In genomic region chr10:94217431-94217830, GRCh38 we compare ENCODE assay signal across 20 cellular contexts.
A peak's percentile ranks its signal among the peaks of the same experiment; 100 is the strongest.
DNase-seq lines count a peak whose midpoint lies in the region; ATAC-seq and TF ChIP-seq lines count a peak whose summit lies in the region.
"Had no signal": no experiment of that assay in that cellular context is flagged by ENCODE, and none has a peak within 500 bp of the region (broad histone marks: within the 10 kb centered on the region; RNA-seq: fewer than 3 reads in every experiment).

No MANE protein-coding gene starts in this region.

- H3K27ac Mint-ChIP-seq in activated CD4-positive, alpha-beta T cell treated with anti-CD3 and anti-CD28 coated beads, Interleukin-2, amount 10 ng/mL, durations not matched to agents 24 days and 14 days: no peak overlapping the region
- H3K27ac Mint-ChIP-seq: B cell; CD8-positive, alpha-beta T cell; IgD-negative memory B cell had no signal

- intact Hi-C loops in ascending aorta (cut with DNase I): no loop called here
- intact Hi-C loops in activated CD4-positive, alpha-beta T cell treated with anti-CD3 and anti-CD28 coated beads, Interleukin-2, amount 10 ng/mL, durations not matched to agents 24 days and 14 days (cut with micrococcal nuclease): no loop called here

- H3K4me1 ChIP-seq in GM23248 (ENCODE audit: insufficient read depth): peaks cover 12% of the 10 kb centered on the region; the same call in 1 of the 2 replicates
- peaks cover 0 to 33% of the 10 kb centered on the region in 2 donors for H3K4me1 ChIP-seq in ascending aorta
- H3K4me1 ChIP-seq: BLaER1 treated with 17β-estradiol and CSF1 and Interleukin-3, amounts not matched to agents 10 nM and 100 nM had no signal

- no peaks in the 10 kb centered on the region for H3K27me3 Mint-ChIP-seq in activated CD4-positive, alpha-beta T cell treated with anti-CD3 and anti-CD28 coated beads, Interleukin-2, amount 10 ng/mL, durations not matched to agents 24 days and 14 days

- H3K79me2 ChIP-seq in GM23248 (ENCODE audit: insufficient read depth): no peaks in the 10 kb centered on the region

- H3K4me3 ChIP-seq in AG10803 (ENCODE audit: low read length) (no peak overlapping the region), GM23248 (no peak overlapping the region), ascending aorta (no peak overlapping the region)
- H3K4me3 ChIP-seq: BLaER1 treated with 17β-estradiol and CSF1 and Interleukin-3, amounts not matched to agents 10 nM and 100 nM had no signal

- no peak overlapping the region for H3K9ac ChIP-seq in GM23248
- H3K9ac ChIP-seq: BLaER1 treated with 17β-estradiol and CSF1 and Interleukin-3, amounts not matched to agents 10 nM and 100 nM had no signal

- H3K36me3 Mint-ChIP-seq in activated CD4-positive, alpha-beta T cell treated with anti-CD3 and anti-CD28 coated beads, Interleukin-2, amount 10 ng/mL, durations not matched to agents 24 days and 14 days (ENCODE audit: low read depth): no peaks in the 10 kb centered on the region
- H3K36me3 Mint-ChIP-seq: CD8-positive, alpha-beta T cell; IgD-negative memory B cell had no signal

- H3F3A ChIP-seq in GM23248 (ENCODE audit: insufficient read depth): no peaks in the 10 kb centered on the region

- H3K9me3 Mint-ChIP-seq in activated CD4-positive, alpha-beta T cell treated with anti-CD3 and anti-CD28 coated beads, Interleukin-2, amount 10 ng/mL, durations not matched to agents 24 days and 14 days: no peaks in the 10 kb centered on the region
- H3K9me3 Mint-ChIP-seq: CD8-positive, alpha-beta T cell; IgD-negative memory B cell had no signal

- no peak overlapping the region for H3K27ac ChIP-seq in GM23248
- peak overlapping the region; percentile 9 to 81 for H3K27ac ChIP-seq in ascending aorta
- H3K27ac ChIP-seq: BLaER1 treated with 17β-estradiol and CSF1 and Interleukin-3, amounts not matched to agents 10 nM and 100 nM had no signal

- no peak for TF ChIP-seq CTCF in AG10803 (conservative IDR thresholded peaks at IDR 0.05; ENCODE audit: low read length)
- no peak for TF ChIP-seq CTCF in ascending aorta (IDR thresholded peaks at IDR 0.05)

- no peak overlapping the region for H3K4me2 ChIP-seq in GM23248 (ENCODE audit: unreplicated experiment)
- H3K4me2 ChIP-seq: BLaER1 treated with 17β-estradiol and CSF1 and Interleukin-3, amounts not matched to agents 10 nM and 100 nM had no signal

- in situ Hi-C loops in GM23248 (cut with MboI): no loop called here

- ATAC-seq in HG03354 (IDR thresholded peaks at IDR 0.05; ENCODE audit: poor library complexity, severe bottlenecking, unreplicated experiment) (no peak), GM19452 (IDR thresholded peaks at IDR 0.05; ENCODE audit: unreplicated experiment) (no peak), HG03045 (IDR thresholded peaks at IDR 0.05; ENCODE audit: unreplicated experiment) (no peak)
- ATAC-seq: CD8-positive, alpha-beta T cell; HepG2 had no signal

- DNase-seq in AG10803 (ENCODE audit: low read depth) (peak; percentile 37), GM23248 (peak; percentile 38), ascending aorta (ENCODE audit: low spot score in 2 of 2) (no peak), fibroblast of peridontal ligament (ENCODE audit: extremely low read depth) (peak; percentile 21)
- DNase-seq in activated CD4-positive, alpha-beta T cell treated with anti-CD3 and anti-CD28 coated beads, Interleukin-2, amount 10 ng/mL, durations not matched to agents 24 days and 14 days: no peak
- DNase-seq: 8988T; Calu3; CD8-positive, alpha-beta T cell; DMS 273 treated with DMSO at 0.1 percent for 48 hours; DMS53; DND-41; HCEC 1CT; KBM-7 had no signal

- no peak overlapping the region for H3K4me3 Mint-ChIP-seq in activated CD4-positive, alpha-beta T cell treated with anti-CD3 and anti-CD28 coated beads, Interleukin-2, amount 10 ng/mL, durations not matched to agents 24 days and 14 days
- H3K4me3 Mint-ChIP-seq: B cell; CD8-positive, alpha-beta T cell; IgD-negative memory B cell had no signal

- no peak overlapping the region for H2AFZ ChIP-seq in GM23248

- H3K9me2 ChIP-seq in GM23248 (ENCODE audit: insufficient read depth): no peaks in the 10 kb centered on the region

- H4K20me1 ChIP-seq in GM23248 (ENCODE audit: insufficient read depth): no peaks in the 10 kb centered on the region
- H4K20me1 ChIP-seq: BLaER1 treated with 17β-estradiol and CSF1 and Interleukin-3, amounts not matched to agents 10 nM and 100 nM had no signal

- no peaks in the 10 kb centered on the region for H3K36me3 ChIP-seq in GM23248 (ENCODE audit: low read depth)
- H3K36me3 ChIP-seq in ascending aorta: no peaks in the 10 kb centered on the region
- H3K36me3 ChIP-seq: BLaER1 treated with 17β-estradiol and CSF1 and Interleukin-3, amounts not matched to agents 10 nM and 100 nM had no signal

- no peaks in the 10 kb centered on the region for H3K4me1 Mint-ChIP-seq in activated CD4-positive, alpha-beta T cell treated with anti-CD3 and anti-CD28 coated beads, Interleukin-2, amount 10 ng/mL, durations not matched to agents 24 days and 14 days
- H3K4me1 Mint-ChIP-seq: B cell, IgD-negative memory B cell had no signal

- H3K27me3 ChIP-seq in GM23248 (replicated peaks; ENCODE audit: insufficient read depth) (no peaks in the 10 kb centered on the region), ascending aorta (no peaks in the 10 kb centered on the region)
- H3K27me3 ChIP-seq: BLaER1 treated with 17β-estradiol and CSF1 and Interleukin-3, amounts not matched to agents 10 nM and 100 nM had no signal

- H3K9me3 ChIP-seq in GM23248 (ENCODE audit: low read depth) (no peaks in the 10 kb centered on the region), ascending aorta (no peaks in the 10 kb centered on the region)
- H3K9me3 ChIP-seq: BLaER1 treated with 17β-estradiol and CSF1 and Interleukin-3, amounts not matched to agents 10 nM and 100 nM had no signal

Comparison
In these comparisons a context has a peak if more than half of its experiments do, and no peak if none do; other contexts are left out.
1. DNase-seq: peak in AG10803 (single experiment), GM23248 (single experiment) and fibroblast of peridontal ligament (single experiment); none in ascending aorta (0 of 2) and activated CD4-positive, alpha-beta T cell treated with anti-CD3 and anti-CD28 coated beads, Interleukin-2, amount 10 ng/mL, durations not matched to agents 24 days and 14 days (single experiment).